In genomic region chr19:8663920-8664670, GRCh38 we compare ENCODE assay signal across 1 cellular context.
TF ChIP-seq lines count a peak whose summit lies in the region.

No MANE protein-coding gene starts in this region.

TF ChIP-seq in SK-N-SH treated with all-trans-retinoic acid at 6 μM for 48 hours, 23 proteins besides CTCF, POLR2A, EP300 and RAD21 (continued from another document):
- no peak for TF ChIP-seq TSHZ2 (CRISPR knock-in tag; IDR thresholded peaks at IDR 0.05)
TF ChIP-seq in SK-N-SH treated with all-trans-retinoic acid at 6 μM for 48 hours: peak in this region for 0.
